ENCODE assay signal across 8 cellular contexts in genomic region chr11:95715777-95716241, GRCh38.
DNase-seq lines count a peak whose midpoint lies in the region; ATAC-seq and TF ChIP-seq lines count a peak whose summit lies in the region.

No MANE protein-coding gene starts in this region.

- H3K9me3 Mint-ChIP-seq in T-cell, result no peaks in the 10 kb centered on the region

- POLR2A ChIA-PET in T-cell (lab: Charles Lee), result interaction anchor here in 1 of 2 donors (0.5 kb wide), 1 partner anchor 16 kb away, joined by 3 read pairs; no protein-coding TSS in a partner anchor

- H3K27ac Mint-ChIP-seq in T-cell, result peak overlapping the region; percentile 80 to 84

- no peak for TF ChIP-seq CTCF in epithelial cell of esophagus (IDR thresholded peaks at IDR 0.05; ENCODE audit: insufficient read depth, low read depth, low read length, missing control alignments)

- peaks cover 1 to 8% of the 10 kb centered on the region in 2 donors for H3K27me3 Mint-ChIP-seq in T-cell

- ATAC-seq in GM18861 (IDR thresholded peaks at IDR 0.05; ENCODE audit: unreplicated experiment) (peak; percentile 71), HG02884 (IDR thresholded peaks at IDR 0.05; ENCODE audit: unreplicated experiment) (peak; percentile 71), T-cell (replicated peaks in 1 of 4) (peak; percentile 64 to 87 (median 82))

- no peaks in the 10 kb centered on the region for H3K36me3 Mint-ChIP-seq in T-cell

- CTCF ChIA-PET in T-cell (lab: Charles Lee), result interaction anchor here (0.9 to 1.3 kb wide), 3 partner anchors 10 to 485 kb away, joined by 3 to 6 read pairs (median 6); partner anchors contain the start of gene SESN3 (in 1 of the 2)

- H3K4me3 ChIP-seq in epithelial cell of esophagus (ENCODE audit: low read length), result no peak overlapping the region

- DNase-seq in T-cell (no peak), epithelial cell of esophagus (ENCODE audit: low read depth) (peak; percentile 80), NCI-H510A treated with DMSO at 0.1 percent for 48 hours (lab: John Stamatoyannopoulos, UW) (no peak), SHP77 (lab: John Stamatoyannopoulos, UW) (no peak), mucosa of gallbladder (ENCODE audit: low spot score) (no peak)
- DNase-seq in stimulated activated CD8-positive, alpha-beta memory T cell treated with anti-CD3 and anti-CD28 coated beads, Interleukin-7, amount 100 ng/mL, for 48 hours (ENCODE audit: extremely low read depth in 1 of 2, low read depth in 1 of 2), result peak; percentile 16 to 40

- H3K4me3 Mint-ChIP-seq in T-cell, result no peak overlapping the region

- H3K4me1 Mint-ChIP-seq in T-cell, result peaks cover 23 to 59% (median 43%) of the 10 kb centered on the region in 3 donors

Comparison
In these comparisons a context has a peak if more than half of its experiments do, and no peak if none do; other contexts are left out.
1. DNase-seq: peak in epithelial cell of esophagus (single experiment) and stimulated activated CD8-positive, alpha-beta memory T cell treated with anti-CD3 and anti-CD28 coated beads, Interleukin-7, amount 100 ng/mL, for 48 hours (2 of 2); none in T-cell (0 of 34), NCI-H510A treated with DMSO at 0.1 percent for 48 hours (single experiment), SHP77 (0 of 2) and mucosa of gallbladder (single experiment).
2. Peak in every context shown above with its lines, with median percentiles within 50 percentile points of each other: ATAC-seq.